1 cellular context compared by ENCODE assay signal in the genomic region with DNA sequence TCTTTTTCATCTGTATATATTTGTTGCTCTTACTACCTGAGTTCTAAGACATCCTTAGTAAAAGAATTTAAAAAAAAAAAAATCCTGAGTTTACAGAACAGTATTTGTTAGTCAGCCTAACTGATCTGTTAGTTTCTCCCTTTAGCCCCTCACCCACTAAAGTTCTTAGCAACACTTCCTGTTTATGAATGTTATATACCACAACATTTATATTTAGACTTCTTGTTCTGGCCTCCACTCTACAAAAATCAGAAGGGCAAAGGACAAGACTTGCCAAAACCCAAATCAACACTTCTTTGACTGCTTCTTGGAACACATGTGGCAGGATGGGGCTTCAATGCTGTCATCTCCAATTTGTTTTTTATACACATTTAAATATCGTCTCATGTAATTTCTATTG.
TF ChIP-seq lines count a peak whose summit lies in the region.

No MANE protein-coding gene starts in this region.

TF ChIP-seq in GM12878, 131 proteins besides CTCF, POLR2A, EP300 and RAD21 (continued from another document):
- 0 out of 2 replicates have a peak, but pooled peaks have one; percentile 19 for TF ChIP-seq ATF2 (IDR thresholded peaks at IDR 0.05; ENCODE audit: low read length)
- no peak for TF ChIP-seq SKIL (IDR thresholded peaks at IDR 0.05; ENCODE audit: low read depth, poor library complexity, severe bottlenecking)
- TF ChIP-seq, protein P1, sequence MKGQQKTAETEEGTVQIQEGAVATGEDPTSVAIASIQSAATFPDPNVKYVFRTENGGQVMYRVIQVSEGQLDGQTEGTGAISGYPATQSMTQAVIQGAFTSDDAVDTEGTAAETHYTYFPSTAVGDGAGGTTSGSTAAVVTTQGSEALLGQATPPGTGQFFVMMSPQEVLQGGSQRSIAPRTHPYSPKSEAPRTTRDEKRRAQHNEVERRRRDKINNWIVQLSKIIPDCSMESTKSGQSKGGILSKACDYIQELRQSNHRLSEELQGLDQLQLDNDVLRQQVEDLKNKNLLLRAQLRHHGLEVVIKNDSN (IDR thresholded peaks at IDR 0.05; ENCODE audit: borderline replicate concordance, extremely low read length, insufficient read depth, low read depth, low read length) = no peak
- peak; percentile 40; the same call in 1 of the 2 replicates for TF ChIP-seq ZBED1 (IDR thresholded peaks at IDR 0.05; ENCODE audit: borderline replicate concordance)
- TF ChIP-seq CREM (IDR thresholded peaks at IDR 0.05; ENCODE audit: low read depth) = no peak
- TF ChIP-seq ETV6 (conservative IDR thresholded peaks at IDR 0.05 in 1 of 2, IDR thresholded peaks at IDR 0.05 in 1 of 2; ENCODE audit: borderline replicate concordance in 1 of 2, low read depth in 1 of 2) = peak in 1 of 2 experiments; percentile 59; a peak in 1 of 4 replicates
- no peak for TF ChIP-seq NFYA (IDR thresholded peaks at IDR 0.05; ENCODE audit: borderline replicate concordance, low read depth, low read length)
- TF ChIP-seq CBX3 (IDR thresholded peaks at IDR 0.05; ENCODE audit: borderline replicate concordance, low read depth) = no peak
- no peak for TF ChIP-seq BCL11A (IDR thresholded peaks at IDR 0.05; ENCODE audit: low read depth, low read length)
